ENCODE assay signal across 2 cellular contexts in genomic region chr4:82957045-82957444, GRCh38.
TF ChIP-seq lines count a peak whose summit lies in the region.

No MANE protein-coding gene starts in this region.

TF ChIP-seq in GM12891, 5 proteins besides CTCF, POLR2A, EP300 and RAD21 (continued from another document):
- no peak for TF ChIP-seq PAX5 (IDR thresholded peaks at IDR 0.05; ENCODE audit: insufficient read depth, low read length, severe bottlenecking)

TF ChIP-seq in K562, 482 proteins besides CTCF, POLR2A, EP300 and RAD21 (continued from another document):
- TF ChIP-seq IRF9 (tag; IDR thresholded peaks at IDR 0.05): no peak
